ENCODE assay signal across 36 cellular contexts in the genomic region with DNA sequence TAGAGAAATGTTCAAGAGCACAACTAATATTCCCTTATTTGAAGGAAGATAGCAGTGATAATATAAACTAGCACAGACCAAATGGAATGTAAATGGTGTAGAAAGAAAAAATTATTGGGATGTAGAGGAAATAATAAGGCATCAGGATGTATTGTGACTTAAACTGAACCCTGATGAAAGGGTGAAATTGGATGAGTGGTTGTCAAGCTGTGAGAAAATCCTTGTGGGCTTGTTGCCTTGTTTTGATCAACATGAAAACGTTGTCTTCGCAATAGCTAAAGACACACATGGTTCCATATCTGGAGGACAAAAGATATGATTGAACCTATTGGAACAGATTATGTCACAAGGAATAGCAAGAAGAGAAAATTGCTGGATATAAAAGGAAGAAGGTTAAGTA. TPM values are rescaled to one million over a fixed set of nuclear protein-coding genes. Genes with fewer than 3 reads are reported as not detected.
"Had no signal": no experiment of that assay in that cellular context is flagged by ENCODE, and none has a peak within 500 bp of the region (broad histone marks: within the 10 kb centered on the region; RNA-seq: fewer than 3 reads in every experiment).

No MANE protein-coding gene starts in this region.

- DNase-seq: Karpas-422, Kasumi-1, KG1, MG63, MM.1S, MV-4-11, NCI-H1048, NCI-H1092, NCI-H1092 treated with DMSO at 0.1 percent for 48 hours, NCI-H1105, NCI-H1105 treated with DMSO at 0.1 percent for 48 hours, NCI-H1417, NCI-H1417 treated with DMSO at 0.1 percent for 48 hours, NCI-H1436, NCI-H1436 treated with DMSO at 0.1 percent for 48 hours, NCI-H146, NCI-H1694, NCI-H1694 treated with DMSO at 0.1 percent for 48 hours, NCI-H187, NCI-H187 treated with DMSO at 0.1 percent for 48 hours, NCI-H2029, NCI-H2029 treated with DMSO at 0.1 percent for 48 hours, NCI-H2081, NCI-H2081 treated with DMSO at 0.1 percent for 48 hours, NCI-H2107, NCI-H2171, NCI-H2171 treated with DMSO at 0.1 percent for 48 hours, NCI-H226, NCI-H345, NCI-H446, NCI-H446 treated with DMSO at 0.1 percent for 48 hours, NCI-H510A, NCI-H510A treated with DMSO at 0.1 percent for 48 hours had no signal

- H3K27me3 ChIP-seq: MG63 had no signal

- H3K27ac ChIP-seq: KMS-11 had no signal

- H3K4me2 ChIP-seq: KMS-11 had no signal

- H3K4me3 ChIP-seq: MG63 had no signal

- H3K9ac ChIP-seq: KMS-11 had no signal

- H3K36me3 ChIP-seq: MG63 had no signal

- H3K9me3 ChIP-seq: MG63 had no signal

RNA-seq across cellular contexts. Expression of a gene that starts 40.3 kb away (rescaled TPM):
- total RNA-seq: LHCN-M2, M059J had no signal
